ENCODE assay signal across 18 cellular contexts in the genomic region with DNA sequence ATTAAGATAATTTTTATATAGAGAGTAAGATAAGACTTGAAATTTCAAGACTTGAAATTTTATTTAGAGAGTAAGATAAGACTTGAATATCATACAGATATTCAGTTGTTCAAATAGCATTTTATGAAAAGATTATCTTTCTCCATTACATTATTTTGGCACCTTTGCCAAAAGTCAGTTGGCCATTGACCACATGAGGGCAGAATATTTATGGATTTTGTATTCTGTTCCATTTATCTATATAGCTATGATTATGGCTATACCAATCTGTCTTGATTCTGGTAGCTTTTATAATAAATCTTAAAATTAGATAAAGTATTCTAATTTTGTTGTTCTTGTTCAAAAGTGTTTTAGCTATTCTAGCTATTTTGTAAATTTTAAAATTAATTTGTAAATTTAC.
DNase-seq lines count a peak whose midpoint lies in the region; ATAC-seq, FAIRE-seq and TF ChIP-seq lines count a peak whose summit lies in the region.
"Had no signal": no experiment of that assay in that cellular context is flagged by ENCODE, and none has a peak within 500 bp of the region (broad histone marks: within the 10 kb centered on the region; RNA-seq: fewer than 3 reads in every experiment).

No MANE protein-coding gene starts in this region.

- peak; percentile 7 for DNase-seq in HCEC 1CT
- DNase-seq in RCC 7860 (ENCODE audit: low spot score) = no peak
- no peak for DNase-seq in epithelial cell of esophagus (ENCODE audit: low read depth)
- DNase-seq in NCI-H774 (lab: John Stamatoyannopoulos, UW) = no peak
- no peak for DNase-seq in NCI-H1694 treated with DMSO at 0.1 percent for 48 hours (lab: John Stamatoyannopoulos, UW)
- no peak for DNase-seq in NCI-H510A treated with DMSO at 0.1 percent for 48 hours (lab: John Stamatoyannopoulos, UW)
- DNase-seq: activated CD4-positive, alpha-beta T cell treated with anti-CD3 and anti-CD28 coated beads, Interleukin-2, amount 10 ng/mL, durations not matched to agents 24 days and 14 days; activated CD8-positive, alpha-beta memory T cell treated with anti-CD3 and anti-CD28 coated beads, Interleukin-2, amount 50 U/mL, for 4 hours; CD4-positive, alpha-beta memory T cell; immature natural killer cell; NCI-H526; Peyer's patch; stimulated activated CD8-positive, alpha-beta memory T cell treated with anti-CD3 and anti-CD28 coated beads, Interleukin-4, amount 100 ng/mL, for 48 hours had no signal

- no peaks in the 10 kb centered on the region for H3K4me1 ChIP-seq in gastroesophageal sphincter
- H3K4me1 ChIP-seq: Peyer's patch, suprapubic skin had no signal

- H3K27ac ChIP-seq in 22Rv1 = no peak overlapping the region
- H3K27ac ChIP-seq in gastroesophageal sphincter = no peak overlapping the region
- H3K27ac ChIP-seq: KMS-11, neutrophil, Peyer's patch, suprapubic skin had no signal

- FAIRE-seq in RCC 7860 (lab: Jason Lieb, UNC) = peak; percentile 34

- no peaks in the 10 kb centered on the region for H3K9me3 ChIP-seq in gastroesophageal sphincter
- H3K9me3 ChIP-seq: neutrophil, Peyer's patch, suprapubic skin had no signal

- TF ChIP-seq POLR2A in gastroesophageal sphincter (IDR thresholded peaks at IDR 0.05) = no peak

- TF ChIP-seq CTCF in 22Rv1 (IDR thresholded peaks at IDR 0.05) = peak; percentile 30
- peak; percentile 25 for TF ChIP-seq CTCF in epithelial cell of esophagus (IDR thresholded peaks at IDR 0.05; ENCODE audit: insufficient read depth, low read depth, low read length, missing control alignments)
- TF ChIP-seq CTCF in gastroesophageal sphincter (IDR thresholded peaks at IDR 0.05) = no peak

- no peak for TF ChIP-seq EP300 in gastroesophageal sphincter (IDR thresholded peaks at IDR 0.05)

- H3K36me3 ChIP-seq in gastroesophageal sphincter = no peaks in the 10 kb centered on the region
- H3K36me3 ChIP-seq: neutrophil, Peyer's patch, suprapubic skin had no signal

- no peaks in the 10 kb centered on the region for H3K27me3 ChIP-seq in gastroesophageal sphincter
- H3K27me3 ChIP-seq: neutrophil, Peyer's patch, suprapubic skin had no signal

- no peak overlapping the region for H3K4me3 ChIP-seq in epithelial cell of esophagus (ENCODE audit: low read length)
- no peak overlapping the region for H3K4me3 ChIP-seq in gastroesophageal sphincter
- H3K4me3 ChIP-seq: Peyer's patch, suprapubic skin had no signal

- no peak for ATAC-seq in gastroesophageal sphincter

Comparison
In these comparisons a context has a peak if more than half of its experiments do, and no peak if none do; other contexts are left out.
1. CTCF ChIP-seq: peak in 22Rv1 (single experiment) and epithelial cell of esophagus (single experiment); none in gastroesophageal sphincter (0 of 4).